11 cellular contexts compared by ENCODE assay signal in genomic region chr12:6377667-6377994, GRCh38. TPM values are rescaled to one million over a fixed set of nuclear protein-coding genes. Genes with fewer than 3 reads are reported as not detected.
DNase-seq lines count a peak whose midpoint lies in the region; ATAC-seq and TF ChIP-seq lines count a peak whose summit lies in the region.
"Had no signal": no experiment of that assay in that cellular context is flagged by ENCODE, and none has a peak within 500 bp of the region (broad histone marks: within the 10 kb centered on the region; RNA-seq: fewer than 3 reads in every experiment).

No MANE protein-coding gene starts in this region.

- no peaks in the 10 kb centered on the region for H4K20me1 ChIP-seq in BLaER1 treated with 17β-estradiol and CSF1 and Interleukin-3, amounts not matched to agents 10 nM and 100 nM
- H4K20me1 ChIP-seq in neural progenitor cell (ENCODE audit: low read depth) = no peaks in the 10 kb centered on the region

- no peaks in the 10 kb centered on the region for H3K9me3 ChIP-seq in BLaER1 treated with 17β-estradiol and CSF1 and Interleukin-3, amounts not matched to agents 10 nM and 100 nM (replicated peaks in 1 of 11)
- no peaks in the 10 kb centered on the region for H3K9me3 ChIP-seq in Panc1 (ENCODE audit: control insufficient read depth, insufficient read depth, low read depth, low read length)
- no peaks in the 10 kb centered on the region for H3K9me3 ChIP-seq in neural progenitor cell (ENCODE audit: low read depth)
- no peaks in the 10 kb centered on the region for H3K9me3 ChIP-seq in A673 (ENCODE audit: low read depth, low read length, poor library complexity, severe bottlenecking)

- H3K27me3 Mint-ChIP-seq in neural progenitor cell (ENCODE audit: insufficient read depth, low read depth) = peaks cover 22% of the 10 kb centered on the region

- intact Hi-C loops in Panc1 (cut with micrococcal nuclease; ENCODE audit: unreplicated experiment) (no loop called here), A673 (cut with micrococcal nuclease; ENCODE audit: unreplicated experiment) (no loop called here)

- in situ Hi-C loops in Panc1 (cut with HindIII; ENCODE audit: low pct_unique_long_range_greater_than_20kb, low sequenced_read_pairs) = no loop called here

- H3F3A ChIP-seq in neural progenitor cell (ENCODE audit: low read depth) = peaks cover 58% of the 10 kb centered on the region

- no peak for ATAC-seq in Panc1
- ATAC-seq in HG03175 (IDR thresholded peaks at IDR 0.05; ENCODE audit: unreplicated experiment) = no peak

- no peaks in the 10 kb centered on the region for H3K36me3 ChIP-seq in BLaER1 treated with 17β-estradiol and CSF1 and Interleukin-3, amounts not matched to agents 10 nM and 100 nM
- no peaks in the 10 kb centered on the region for H3K36me3 ChIP-seq in Panc1 (ENCODE audit: control insufficient read depth, insufficient read depth, low read length)
- no peaks in the 10 kb centered on the region for H3K36me3 ChIP-seq in neural progenitor cell
- no peaks in the 10 kb centered on the region for H3K36me3 ChIP-seq in A673 (ENCODE audit: insufficient read depth, low read length, poor library complexity, severe bottlenecking)

- CTCF ChIA-PET in Panc1 (lab: Charles Lee) = interaction anchor here (1.1 kb wide), 1 partner anchor 88 kb away, joined by 4 read pairs; no protein-coding TSS in a partner anchor
- CTCF ChIA-PET in A673 (lab: Charles Lee) = no interaction called here

- peak overlapping the region; percentile 70 for H3K4me3 Mint-ChIP-seq in neural progenitor cell

- TF ChIP-seq CTCF in Panc1 (IDR thresholded peaks at IDR 0.05) = no peak
- no peak for TF ChIP-seq CTCF in fibroblast of villous mesenchyme (IDR thresholded peaks at IDR 0.05; ENCODE audit: insufficient read depth, low read depth, low read length)
- TF ChIP-seq CTCF in neural progenitor cell (IDR thresholded peaks at IDR 0.05) = no peak
- TF ChIP-seq CTCF in A673 (conservative IDR thresholded peaks at IDR 0.05; ENCODE audit: low read depth, low read length) = no peak

- H3K27ac Mint-ChIP-seq in neural progenitor cell = peak overlapping the region; percentile 76

- DNase-seq in Panc1 (ENCODE audit: low read depth, low spot score) (no peak), fibroblast of villous mesenchyme (ENCODE audit: low read depth) (peak; percentile 40), neural progenitor cell (ENCODE audit: low spot score) (no peak), GM19238 (ENCODE audit: insufficient read length, low spot score) (no peak), A673 (ENCODE audit: low spot score) (no peak)
- DNase-seq in stimulated activated CD4-positive, alpha-beta T cell treated with anti-CD3 and anti-CD28 coated beads, Interleukin-4, amount 100 ng/mL, for 1 hour = no peak
- DNase-seq: activated CD4-positive, alpha-beta T cell treated with anti-CD3 and anti-CD28 coated beads for 1 hour; stimulated activated CD4-positive, alpha-beta T cell treated with anti-CD3 and anti-CD28 coated beads, Interleukin-12 subunit alpha, Interleukin-12 subunit beta, amount 100 ng/mL, for 4 hours had no signal

- peaks cover 47 to 95% (median 68%) of the 10 kb centered on the region in 10 experiments for H3K4me1 ChIP-seq in BLaER1 treated with 17β-estradiol and CSF1 and Interleukin-3, amounts not matched to agents 10 nM and 100 nM
- H3K4me1 ChIP-seq in Panc1 (ENCODE audit: control insufficient read depth, insufficient read depth, low read length) (peaks cover 52% of the 10 kb centered on the region), neural progenitor cell (peaks cover 71% of the 10 kb centered on the region), A673 (ENCODE audit: insufficient read depth, low read length, poor library complexity, severe bottlenecking) (peaks cover 2% of the 10 kb centered on the region)

- H3K4me2 ChIP-seq in BLaER1 treated with 17β-estradiol and CSF1 and Interleukin-3, amounts not matched to agents 10 nM and 100 nM = peak overlapping the region; percentile 56 to 89 (median 66); a peak in 20 of 22 replicates
- H3K4me2 ChIP-seq in neural progenitor cell = peak overlapping the region; percentile 72
- H3K4me2 ChIP-seq: KMS-11 had no signal

- H3K36me3 Mint-ChIP-seq in neural progenitor cell = no peaks in the 10 kb centered on the region

- POLR2A ChIA-PET in Panc1 (lab: Charles Lee) = no interaction called here
- POLR2A ChIA-PET in A673 (lab: Charles Lee; ENCODE audit: low non-redundant PET) = no interaction called here

- peaks cover 64% of the 10 kb centered on the region for H3K4me1 Mint-ChIP-seq in neural progenitor cell

- H3K27ac ChIP-seq in BLaER1 treated with 17β-estradiol and CSF1 and Interleukin-3, amounts not matched to agents 10 nM and 100 nM = 0 out of 22 replicates have a peak overlapping the region, but pooled peaks of 1 of the 11 experiments have one; percentile 37
- H3K27ac ChIP-seq in Panc1 (ENCODE audit: low read length) (peak overlapping the region; percentile 95; the same call in 1 of the 2 replicates), neural progenitor cell (no peak overlapping the region), A673 (ENCODE audit: low read depth, low read length, poor library complexity, severe bottlenecking) (no peak overlapping the region)
- H3K27ac ChIP-seq: KMS-11 had no signal

- no TSS peak for BruUV-seq in Panc1 (replicated peaks; lab: Mats Ljungman, UMichigan)
- BruUV-seq in A673 (replicated peaks; lab: Mats Ljungman, UMichigan) = no TSS peak

- peaks cover 0 to 39% (median 29%) of the 10 kb centered on the region in 11 experiments; a peak in 16 of 22 replicates for H3K27me3 ChIP-seq in BLaER1 treated with 17β-estradiol and CSF1 and Interleukin-3, amounts not matched to agents 10 nM and 100 nM
- H3K27me3 ChIP-seq in Panc1 (ENCODE audit: control insufficient read depth, insufficient read depth, low read length) = no peaks in the 10 kb centered on the region
- peaks cover 24% of the 10 kb centered on the region for H3K27me3 ChIP-seq in neural progenitor cell
- no peaks in the 10 kb centered on the region for H3K27me3 ChIP-seq in A673 (replicated peaks; ENCODE audit: insufficient read depth, low read depth, low read length, poor library complexity)

- no peak overlapping the region for H3K4me3 ChIP-seq in BLaER1 treated with 17β-estradiol and CSF1 and Interleukin-3, amounts not matched to agents 10 nM and 100 nM
- no peak overlapping the region for H3K4me3 ChIP-seq in Panc1 (ENCODE audit: low read depth in 2 of 2, low read length in 2 of 2)
- H3K4me3 ChIP-seq in fibroblast of villous mesenchyme (ENCODE audit: low read depth, low read length) = no peak overlapping the region
- no peak overlapping the region for H3K4me3 ChIP-seq in neural progenitor cell
- H3K4me3 ChIP-seq in A673 (ENCODE audit: low read depth, low read length, poor library complexity, severe bottlenecking) = no peak overlapping the region

- H2AFZ ChIP-seq in neural progenitor cell (replicated peaks) = no peak overlapping the region

- H3K79me2 ChIP-seq in neural progenitor cell (ENCODE audit: low read depth) = peaks cover 4% of the 10 kb centered on the region

- no peaks in the 10 kb centered on the region for H3K9me3 Mint-ChIP-seq in neural progenitor cell

- peak overlapping the region in 1 of 11 experiments; percentile 9; a peak in 1 of 22 replicates for H3K9ac ChIP-seq in BLaER1 treated with 17β-estradiol and CSF1 and Interleukin-3, amounts not matched to agents 10 nM and 100 nM
- H3K9ac ChIP-seq in neural progenitor cell = no peak overlapping the region
- H3K9ac ChIP-seq: KMS-11 had no signal

RNA-seq across cellular contexts. Expression of gene SCNN1A, which starts 2.3 kb away (rescaled TPM):
- 17.1 TPM for total RNA-seq in Panc1 (2021; ENCODE audit: unreplicated experiment)
- 17.2 TPM for polyA plus RNA-seq in Panc1 (2012; ENCODE audit: insufficient read length)
- total RNA-seq in fibroblast of villous mesenchyme = under 0.01 and 0.32 TPM in 2 replicates
- 1.2 and 5.0 TPM in 2 replicates for total RNA-seq in neural progenitor cell (ENCODE audit: low replicate concordance)
- total RNA-seq in A673 (2021) = not detected in 2 replicates

RNA-seq across cellular contexts. Expression of gene LTBR, which starts 6.3 kb away (rescaled TPM):
- total RNA-seq in Panc1 (2021; ENCODE audit: unreplicated experiment) (3.1 TPM), fibroblast of villous mesenchyme (61.3 and 69.6 TPM in 2 replicates), neural progenitor cell (ENCODE audit: low replicate concordance) (0.25 TPM in 1 of 2 replicates, not detected in the other), A673 (2021) (25.7 and 27.5 TPM in 2 replicates)
- 4.6 TPM for polyA plus RNA-seq in Panc1 (2012; ENCODE audit: insufficient read length)

RNA-seq across cellular contexts. Expression of gene TNFRSF1A, which starts 35.8 kb away (rescaled TPM):
- total RNA-seq in Panc1 (2021; ENCODE audit: unreplicated experiment) = 108 TPM
- 115 TPM for polyA plus RNA-seq in Panc1 (2012; ENCODE audit: insufficient read length)
- 125 and 174 TPM in 2 replicates for total RNA-seq in fibroblast of villous mesenchyme
- 21.8 and 24.7 TPM in 2 replicates for total RNA-seq in neural progenitor cell (ENCODE audit: low replicate concordance)
- 82.6 and 91.5 TPM in 2 replicates for total RNA-seq in A673 (2021)
